In genomic region chr17:4607773-4608187, GRCh38 we compare ENCODE assay signal across 10 cellular contexts. TPM values are rescaled to one million over a fixed set of nuclear protein-coding genes. Genes with fewer than 3 reads are reported as not detected.
DNase-seq lines count a peak whose midpoint lies in the region; TF ChIP-seq lines count a peak whose summit lies in the region.
"Had no signal": no experiment of that assay in that cellular context is flagged by ENCODE, and none has a peak within 500 bp of the region (broad histone marks: within the 10 kb centered on the region; RNA-seq: fewer than 3 reads in every experiment).

No MANE protein-coding gene starts in this region.

- intact Hi-C loops in sigmoid colon (cut with DNase I): no loop called here

- in situ Hi-C loops in astrocyte of the spinal cord (cut with HindIII; ENCODE audit: low sequenced_read_pairs): no loop called here

- no peaks in the 10 kb centered on the region for H3K36me3 ChIP-seq in H7 (replicated peaks; ENCODE audit: control insufficient read depth, insufficient read depth, low read length)
- H3K36me3 ChIP-seq in sigmoid colon: no peaks in the 10 kb centered on the region
- no peaks in the 10 kb centered on the region for H3K36me3 ChIP-seq in Karpas-422 (ENCODE audit: insufficient read depth, low read length)

- no peak overlapping the region for H3K4me2 ChIP-seq in Karpas-422 (ENCODE audit: low read depth, low read length, poor library complexity, severe bottlenecking)

- H3K9me2 ChIP-seq in Karpas-422 (replicated peaks; ENCODE audit: insufficient read depth, low read length): no peaks in the 10 kb centered on the region

- H3K27me3 ChIP-seq in H7 (ENCODE audit: control insufficient read depth, insufficient read depth, low read length): no peaks in the 10 kb centered on the region
- H3K27me3 ChIP-seq in sigmoid colon: peaks cover 0 to 3% (median 0%) of the 10 kb centered on the region in 3 donors
- no peaks in the 10 kb centered on the region for H3K27me3 ChIP-seq in Karpas-422 (ENCODE audit: low read length)

- H3K9me3 ChIP-seq in sigmoid colon (no peaks in the 10 kb centered on the region), Karpas-422 (ENCODE audit: low read length) (no peaks in the 10 kb centered on the region)

- TF ChIP-seq EP300 in sigmoid colon (IDR thresholded peaks at IDR 0.05): no peak

- no peaks in the 10 kb centered on the region for H4K20me1 ChIP-seq in Karpas-422 (ENCODE audit: insufficient read depth, low read depth, low read length)

- H3K79me2 ChIP-seq in Karpas-422 (ENCODE audit: low read length): no peaks in the 10 kb centered on the region

- peak; percentile 56 for DNase-seq in H7
- DNase-seq in astrocyte of the spinal cord (ENCODE audit: low read depth, low spot score): peak; percentile 60
- peak; percentile 27 for DNase-seq in inferior parietal cortex (ENCODE audit: extremely low spot score)
- peak; percentile 84 for DNase-seq in sigmoid colon
- DNase-seq in RKO (ENCODE audit: low spot score): no peak
- no peak for DNase-seq in Karpas-422
- DNase-seq in activated CD8-positive, alpha-beta memory T cell treated with anti-CD3 and anti-CD28 coated beads, Interleukin-2, amount 50 U/mL, for 48 hours: no peak
- DNase-seq in GM20000 (ENCODE audit: low spot score): no peak
- DNase-seq: activated naive CD8-positive, alpha-beta T cell treated with anti-CD3 and anti-CD28 coated beads, Interleukin-2, amount 50 U/mL, for 24 hours had no signal

- 23 to 62% methylated on average over 9 of the region's 9 CpGs for WGBS in sigmoid colon, 2 donors

- H2AFZ ChIP-seq in Karpas-422 (ENCODE audit: low read length): no peak overlapping the region

- H3K9ac ChIP-seq in Karpas-422 (ENCODE audit: low read length): no peak overlapping the region

- no peak for TF ChIP-seq POLR2A in sigmoid colon (IDR thresholded peaks at IDR 0.05)

- H3K4me1 ChIP-seq in sigmoid colon: peaks cover 0 to 16% (median 3%) of the 10 kb centered on the region in 4 donors
- peaks cover 10% of the 10 kb centered on the region for H3K4me1 ChIP-seq in Karpas-422 (ENCODE audit: low read length)

- H3K27ac ChIP-seq in sigmoid colon (peak overlapping the region; percentile 38 to 62 (median 52)), Karpas-422 (ENCODE audit: low read length) (no peak overlapping the region)

- TF ChIP-seq CTCF in astrocyte of the spinal cord (IDR thresholded peaks at IDR 0.05; ENCODE audit: low read depth, low read length) (no peak), sigmoid colon (IDR thresholded peaks at IDR 0.05) (no peak), GM20000 (IDR thresholded peaks at IDR 0.05; ENCODE audit: extremely low read depth, missing control alignments) (no peak)

- H3K4me3 ChIP-seq in H7 (ENCODE audit: insufficient read depth, low read depth, low read length): no peak overlapping the region
- no peak overlapping the region for H3K4me3 ChIP-seq in astrocyte of the spinal cord (ENCODE audit: low read depth, low read length)
- H3K4me3 ChIP-seq in sigmoid colon: no peak overlapping the region
- no peak overlapping the region for H3K4me3 ChIP-seq in Karpas-422 (ENCODE audit: low read length)

RNA-seq across cellular contexts. Expression of gene SMTNL2, which starts 23.5 kb away (rescaled TPM):
- 1.4 and 1.9 TPM in 2 replicates for total RNA-seq in H7 (2014; rRNA removed; shearing (Covaris generic))
- 1 to 10 TPM in 3 of 4 donors, under 1 TPM in 1; 0.33 to 1.9 (median 1.6) TPM for total RNA-seq in sigmoid colon
- under 1 TPM in 2 of 3 donors, not detected in 1; 0.45 to 0.60 TPM for polyA plus RNA-seq in sigmoid colon
- 0.45 TPM in 1 of 2 replicates, not detected in the other for total RNA-seq in Karpas-422 (2014; rRNA removed; shearing (Covaris generic); ENCODE audit: low replicate concordance)
- total RNA-seq: pulmonary artery endothelial cell had no signal

RNA-seq across cellular contexts. Expression of gene ALOX15, which starts 33.7 kb away (rescaled TPM):
- total RNA-seq in H7 (2014; rRNA removed; shearing (Covaris generic)): 0.10 and 0.11 TPM in 2 replicates
- total RNA-seq in sigmoid colon: under 1 TPM in 3 of 4 donors, not detected in 1; 0.28 to 0.81 (median 0.36) TPM
- under 1 TPM in 2 of 3 donors, not detected in 1; 0.60 to 0.77 TPM for polyA plus RNA-seq in sigmoid colon
- 0.72 and 1.5 TPM in 2 replicates for total RNA-seq in Karpas-422 (2014; rRNA removed; shearing (Covaris generic); ENCODE audit: low replicate concordance)
- total RNA-seq: pulmonary artery endothelial cell had no signal

RNA-seq across cellular contexts. Expression of gene GGT6, which starts 47.4 kb away (rescaled TPM):
- total RNA-seq in H7 (2014; rRNA removed; shearing (Covaris generic)): not detected in 2 replicates
- total RNA-seq in sigmoid colon: 1 to 10 TPM in 1 of 4 donors, under 1 TPM in 1, not detected in 2; 0.71 to 3.0 TPM
- 10 to 100 TPM; 22.2 to 94.4 (median 28.4) TPM for polyA plus RNA-seq in sigmoid colon
- total RNA-seq in Karpas-422 (2014; rRNA removed; shearing (Covaris generic); ENCODE audit: low replicate concordance): not detected in 2 replicates
- total RNA-seq: pulmonary artery endothelial cell had no signal

RNA-seq across cellular contexts. Expression of gene MYBBP1A, which starts 52.6 kb away (rescaled TPM):
- 140 and 149 TPM in 2 replicates for total RNA-seq in H7 (2014; rRNA removed; shearing (Covaris generic))
- total RNA-seq in sigmoid colon: 10 to 100 TPM; 23.2 to 32.4 (median 27.4) TPM
- polyA plus RNA-seq in sigmoid colon: 10 to 100 TPM in 1 of 3 donors, 1 to 10 TPM in 2; 6.6 to 44.5 (median 7.4) TPM
- total RNA-seq in Karpas-422 (2014; rRNA removed; shearing (Covaris generic); ENCODE audit: low replicate concordance): 48.2 and 76.6 TPM in 2 replicates

Comparison
In these comparisons a context has a peak if more than half of its experiments do, and no peak if none do; other contexts are left out.
1. DNase-seq: peak in H7 (single experiment), astrocyte of the spinal cord (single experiment), inferior parietal cortex (single experiment) and sigmoid colon (single experiment); none in RKO (single experiment), Karpas-422 (single experiment), activated CD8-positive, alpha-beta memory T cell treated with anti-CD3 and anti-CD28 coated beads, Interleukin-2, amount 50 U/mL, for 48 hours (single experiment) and GM20000 (single experiment).